Comparison of ENCODE assay signal across 17 cellular contexts in the genomic region with DNA sequence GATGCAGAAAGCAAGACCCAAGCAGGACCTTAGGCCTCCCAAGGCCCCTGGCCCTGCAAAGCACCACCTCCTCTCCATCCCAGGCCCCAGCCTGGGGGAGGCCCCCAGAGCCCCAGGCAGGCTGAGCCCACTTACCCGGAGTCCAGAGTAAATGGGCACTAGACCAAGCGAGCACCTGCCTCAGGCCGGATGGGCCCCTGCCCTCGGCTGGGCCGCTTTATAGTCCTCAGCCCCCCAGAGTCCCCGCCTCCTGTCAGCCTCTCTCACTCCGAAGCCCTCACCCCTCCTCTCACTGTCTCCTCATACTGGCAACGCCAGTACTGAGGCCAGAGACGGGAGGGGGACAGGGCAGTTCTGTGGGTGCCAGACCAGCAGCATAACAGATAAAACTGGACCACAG. TPM values are rescaled to one million over a fixed set of nuclear protein-coding genes. Genes with fewer than 3 reads are reported as not detected.
DNase-seq lines count a peak whose midpoint lies in the region; ATAC-seq, FAIRE-seq and TF ChIP-seq lines count a peak whose summit lies in the region.
"Had no signal": no experiment of that assay in that cellular context is flagged by ENCODE, and none has a peak within 500 bp of the region (broad histone marks: within the 10 kb centered on the region; RNA-seq: fewer than 3 reads in every experiment).

Gene PPY (minus strand): TSS at position 191 of the 400 bp plus-strand sequence. CDS start 822 bp downstream, outside the sequence.

- CTCF ChIA-PET in Calu3 (lab: Charles Lee), result no interaction called here
- CTCF ChIA-PET in CD8-positive, alpha-beta memory T cell (lab: Charles Lee), result interaction anchor here (2.0 to 2.6 kb wide), 3 partner anchors 17 to 98 kb away, joined by 7 to 40 read pairs (median 15); partner anchors contain the start of gene MPP2

- no peaks in the 10 kb centered on the region for H3K9me3 ChIP-seq in lung (ENCODE audit: control insufficient read depth in 2 of 2, insufficient read depth in 1 of 2, low read length in 1 of 2)
- no peaks in the 10 kb centered on the region for H3K9me3 ChIP-seq in pancreas
- H3K9me3 ChIP-seq in CD8-positive, alpha-beta memory T cell (ENCODE audit: low read length), result no peaks in the 10 kb centered on the region
- H3K9me3 ChIP-seq: A549, BE2C had no signal

- H3K27me3 Mint-ChIP-seq in Calu3 (ENCODE audit: unreplicated experiment), result peaks cover 75% of the 10 kb centered on the region
- H3K27me3 Mint-ChIP-seq in CD8-positive, alpha-beta memory T cell, result peaks cover 8 to 12% of the 10 kb centered on the region in 2 donors

- peaks cover 11% of the 10 kb centered on the region for H3K4me1 Mint-ChIP-seq in Calu3 (ENCODE audit: low read depth, unreplicated experiment)
- peaks cover 5 to 19% (median 7%) of the 10 kb centered on the region in 3 donors for H3K4me1 Mint-ChIP-seq in CD8-positive, alpha-beta memory T cell

- H3K27me3 ChIP-seq in lung (ENCODE audit: control insufficient read depth, insufficient read depth) (no peaks in the 10 kb centered on the region), pancreas (no peaks in the 10 kb centered on the region)
- no peaks in the 10 kb centered on the region for H3K27me3 ChIP-seq in CD8-positive, alpha-beta memory T cell (ENCODE audit: insufficient read depth, low read length, poor library complexity, severe bottlenecking)
- H3K27me3 ChIP-seq: BE2C had no signal

- H3K36me3 Mint-ChIP-seq in Calu3 (ENCODE audit: insufficient read depth, unreplicated experiment), result no peaks in the 10 kb centered on the region
- H3K36me3 Mint-ChIP-seq in CD8-positive, alpha-beta memory T cell, result no peaks in the 10 kb centered on the region
- H3K36me3 Mint-ChIP-seq: CD4-positive, alpha-beta memory T cell had no signal

- H3K27ac ChIP-seq in lung (ENCODE audit: low read depth in 1 of 2, low read length in 1 of 2) (no peak within 1 kb of the TSS), pancreas (no peak within 1 kb of the TSS)
- H3K27ac ChIP-seq in CD8-positive, alpha-beta memory T cell (ENCODE audit: low read depth, low read length), result no peak within 1 kb of the TSS
- H3K27ac ChIP-seq: A549, C4-2B, GM23248 had no signal

- FAIRE-seq in pancreas (lab: Jason Lieb, UNC), result no peak
- FAIRE-seq: A549, HepG2 had no signal

- no peak for TF ChIP-seq CTCF in lung (IDR thresholded peaks at IDR 0.05; ENCODE audit: control extremely low read depth, extremely low read depth)
- TF ChIP-seq CTCF in pancreas (IDR thresholded peaks at IDR 0.05), result no peak
- TF ChIP-seq CTCF in Calu3 (IDR thresholded peaks at IDR 0.05; ENCODE audit: unreplicated experiment), result no peak

- no TSS peak for BruUV-seq in Calu3 (replicated peaks; lab: Mats Ljungman, UMichigan)

- POLR2A ChIA-PET in CD8-positive, alpha-beta memory T cell (lab: Charles Lee), result no interaction called here

- intact Hi-C loops in pancreas (cut with DNase I), result loop anchor here in 2 of 3 donors (5.0 to 10.0 kb wide), 3 partner anchors 50 to 223 kb away; no protein-coding TSS in a partner anchor
- intact Hi-C loops in Calu3 (cut with micrococcal nuclease; ENCODE audit: unreplicated experiment), result no loop called here

- DNase-seq in SK-N-DZ (ENCODE audit: low spot score), result peak; percentile 59
- DNase-seq in lung (ENCODE audit: low spot score), result no peak
- no peak for DNase-seq in pancreas
- DNase-seq in Calu3, result no peak
- DNase-seq in CD8-positive, alpha-beta memory T cell, result no peak
- DNase-seq: BE2C; CD4-positive, alpha-beta memory T cell; COR-L47; DMS53; GM23248; H7 had no signal

- no peak within 1 kb of the TSS for H3K27ac Mint-ChIP-seq in Calu3 (ENCODE audit: unreplicated experiment)
- H3K27ac Mint-ChIP-seq in CD8-positive, alpha-beta memory T cell, result peak within 1 kb of the TSS in 1 of 8 donors; percentile 24
- H3K27ac Mint-ChIP-seq: CD4-positive, alpha-beta memory T cell had no signal

- H3K4me3 Mint-ChIP-seq in Calu3 (ENCODE audit: low read depth, unreplicated experiment), result no peak within 1 kb of the TSS
- peak within 1 kb of the TSS in 1 of 7 donors; percentile 36 for H3K4me3 Mint-ChIP-seq in CD8-positive, alpha-beta memory T cell
- H3K4me3 Mint-ChIP-seq: CD4-positive, alpha-beta memory T cell had no signal

- 90 to 96% methylated on average over 9 of the region's 9 CpGs for WGBS in lung, 2 donors
- WGBS in pancreas, 2 donors, result 85 to 86% methylated on average over 9 of the region's 9 CpGs

- ATAC-seq in lung (ENCODE audit: insufficient read depth, low FRiP score) (no peak), pancreas (no peak), GM21390 (IDR thresholded peaks at IDR 0.05; ENCODE audit: unreplicated experiment) (no peak)
- ATAC-seq: A549, HepG2 had no signal

- peak within 1 kb of the TSS; percentile 1 for H3K4me3 ChIP-seq in lung
- no peak within 1 kb of the TSS for H3K4me3 ChIP-seq in pancreas
- H3K4me3 ChIP-seq in CD8-positive, alpha-beta memory T cell (ENCODE audit: low read length), result no peak within 1 kb of the TSS
- H3K4me3 ChIP-seq: A549, GM23248 had no signal

- H3K36me3 ChIP-seq in lung (ENCODE audit: control insufficient read depth in 2 of 2, insufficient read depth in 2 of 2, low read length in 2 of 2) (no peaks in the 10 kb centered on the region), pancreas (no peaks in the 10 kb centered on the region)
- H3K36me3 ChIP-seq in CD8-positive, alpha-beta memory T cell (ENCODE audit: insufficient read depth, low read length), result no peaks in the 10 kb centered on the region
- H3K36me3 ChIP-seq: BE2C had no signal

- peaks cover 0 to 4% of the 10 kb centered on the region in 2 donors for H3K4me1 ChIP-seq in lung (ENCODE audit: control insufficient read depth in 2 of 2, insufficient read depth in 2 of 2, low read length in 2 of 2)
- no peaks in the 10 kb centered on the region for H3K4me1 ChIP-seq in pancreas
- H3K4me1 ChIP-seq in CD8-positive, alpha-beta memory T cell (ENCODE audit: insufficient read depth, low read length), result no peaks in the 10 kb centered on the region

- H3K9me3 Mint-ChIP-seq in Calu3 (ENCODE audit: low read depth, unreplicated experiment), result no peaks in the 10 kb centered on the region
- no peaks in the 10 kb centered on the region for H3K9me3 Mint-ChIP-seq in CD8-positive, alpha-beta memory T cell
- H3K9me3 Mint-ChIP-seq: CD4-positive, alpha-beta memory T cell had no signal

RNA-seq across cellular contexts. Expression of gene PPY, which starts in this region (rescaled TPM):
- polyA plus RNA-seq in SK-N-DZ (2014; cell fraction: cytosol; rRNA removed), result 99.5 and 123 TPM in 2 replicates
- polyA plus RNA-seq in SK-N-DZ (2014; cell fraction: nucleus; rRNA removed), result 54.4 and 69.0 TPM in 2 replicates
- total RNA-seq in lung (not detected), pancreas (10 to 100 TPM in 4 of 6 donors, 1 to 10 TPM in 2; 7.2 to 46.0 (median 22.7) TPM), Calu3 (2022) (not detected in 2 replicates)
- polyA plus RNA-seq in lung (not detected), pancreas (100 to 1,000 TPM in 1 of 2 donors, 10 to 100 TPM in 1; 57.7 to 392 TPM)
- total RNA-seq in CD8-positive, alpha-beta memory T cell, result not detected
- not detected for polyA plus RNA-seq in CD8-positive, alpha-beta memory T cell
- total RNA-seq: CD4-positive, alpha-beta memory T cell; Daoy; GM23248; H7; HepG2 had no signal
- polyA plus RNA-seq: A549; AG04450; CD4-positive, alpha-beta memory T cell; GM23248; HepG2 had no signal

Comparison
In these comparisons a context has a peak if more than half of its experiments do, and no peak if none do; other contexts are left out.
1. RNA of gene PPY (polyA plus RNA-seq): 57.7 to 392 TPM in pancreas; not detected in lung and not detected in CD8-positive, alpha-beta memory T cell (single experiment); every median in the first group is over 10 times any median in the second.